ENCODE assay signal across 5 cellular contexts in the genomic region with DNA sequence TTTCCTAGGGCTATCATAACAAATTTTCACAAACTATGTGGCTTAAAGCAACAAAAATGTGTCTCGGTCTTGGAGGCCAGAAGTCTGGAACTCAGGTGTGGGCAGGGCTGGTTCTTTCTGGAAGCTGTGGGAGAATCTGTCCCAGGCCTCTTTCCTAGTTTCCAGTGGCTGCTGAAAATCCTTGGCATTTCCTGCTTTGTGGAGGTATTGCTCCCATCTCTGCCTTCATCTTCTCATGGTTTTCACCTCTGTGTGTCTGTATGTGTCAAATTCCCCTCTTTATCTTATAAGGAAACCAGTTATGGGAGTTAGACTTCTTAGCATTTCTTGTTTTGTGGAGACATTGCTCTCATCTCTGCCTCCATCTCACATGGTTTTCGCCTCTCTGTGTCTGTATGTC.
"Had no signal": no experiment of that assay in that cellular context is flagged by ENCODE, and none has a peak within 500 bp of the region (broad histone marks: within the 10 kb centered on the region; RNA-seq: fewer than 3 reads in every experiment).

No MANE protein-coding gene starts in this region.

- ATAC-seq: HepG2, K562 had no signal

- DNase-seq: KBM-7 had no signal

- H3K27ac ChIP-seq: HL-60 had no signal

- H3K4me3 ChIP-seq: K562 had no signal

- H3K36me3 Mint-ChIP-seq: IgD-negative memory B cell had no signal
